In genomic region chr18:51137891-51138290, GRCh38 we compare ENCODE assay signal across 34 cellular contexts. TPM values are rescaled to one million over a fixed set of nuclear protein-coding genes. Genes with fewer than 3 reads are reported as not detected.
DNase-seq lines count a peak whose midpoint lies in the region; ATAC-seq and TF ChIP-seq lines count a peak whose summit lies in the region.
"Had no signal": no experiment of that assay in that cellular context is flagged by ENCODE, and none has a peak within 500 bp of the region (broad histone marks: within the 10 kb centered on the region; RNA-seq: fewer than 3 reads in every experiment).

No MANE protein-coding gene starts in this region.

- CTCF ChIA-PET in HEK293 (lab: Yijun Ruan, JAX): interaction anchor here (0.6 to 2.5 kb wide), 2 partner anchors 15 to 132 kb away, joined by 3 to 11 read pairs; no protein-coding TSS in a partner anchor

- 0 out of 2 replicates have a peak, but pooled peaks cover 3% of the 10 kb centered on the region for H3K4me1 ChIP-seq in HEK293 (ENCODE audit: control insufficient read depth, insufficient read depth, low read length)
- H3K4me1 ChIP-seq: gastroesophageal sphincter, parathyroid adenoma, right atrium auricular region, SJSA1 had no signal

- POLR2A ChIA-PET in HEK293 (lab: Yijun Ruan, JAX): no interaction called here

- H3K27ac ChIP-seq in HEK293 (ENCODE audit: extremely low read depth, low read depth, low read length): no peak overlapping the region
- H3K27ac ChIP-seq: BLaER1 treated with 17β-estradiol and CSF1 and Interleukin-3, amounts not matched to agents 10 nM and 100 nM; gastroesophageal sphincter; parathyroid adenoma; right atrium auricular region; SJSA1; thyroid gland had no signal

- H3K27me3 Mint-ChIP-seq in type B pancreatic cell: no peaks in the 10 kb centered on the region
- H3K27me3 Mint-ChIP-seq: central memory CD8-positive, alpha-beta T cell; dendritic cell treated with granulocyte-macrophage colony-stimulating factor and Interleukin-4, amounts not matched to agents 40 ng/mL and 50 ng/mL, for 4 days; stimulated activated naive CD8-positive, alpha-beta T cell treated with anti-CD3 and anti-CD28 coated beads, Interleukin-15, amount 100 ng/mL, for 72 hours had no signal

- H3K36me3 ChIP-seq in HEK293 (ENCODE audit: control insufficient read depth in 2 of 2, insufficient read depth in 1 of 2, low read length in 2 of 2): no peaks in the 10 kb centered on the region
- H3K36me3 ChIP-seq: BLaER1 treated with 17β-estradiol and CSF1 and Interleukin-3, amounts not matched to agents 10 nM and 100 nM; gastroesophageal sphincter; right atrium auricular region; SJSA1; thyroid gland had no signal

- peak; percentile 3 for DNase-seq in SK-MEL-5 (ENCODE audit: low read depth, low spot score)
- DNase-seq in islet precursor cell: peak; percentile 87
- DNase-seq in type B pancreatic cell (ENCODE audit: extremely low spot score, unreplicated experiment): no peak
- no peak for DNase-seq in pons (ENCODE audit: low spot score)
- DNase-seq: activated CD4-positive, alpha-beta T cell treated with anti-CD3 and anti-CD28 coated beads, Interleukin-2, amount 50 U/mL, for 1 hour; activated CD4-positive, CD25-positive, alpha-beta regulatory T cell; activated gamma-delta T cell treated with Interleukin-2 at 50 U/mL for 16 hours; activated T-cell treated with anti-CD3 and anti-CD28 coated beads, Interleukin-2, amount 50 U/mL, for 48 hours; DMS153; endodermal cell; hippocampal formation; Kasumi-1; left colon; MV-4-11; NCI-H1436; NCI-H2081; NCI-H2227 treated with DMSO at 0.1 percent for 48 hours; NCI-H748 treated with DMSO at 0.1 percent for 48 hours; RPMI8226; small intestine; stimulated activated naive CD8-positive, alpha-beta T cell treated with anti-CD3 and anti-CD28 coated beads, Interleukin-15, amount 100 ng/mL, for 72 hours; thyroid gland had no signal

- no peaks in the 10 kb centered on the region for H3K9me3 Mint-ChIP-seq in type B pancreatic cell
- H3K9me3 Mint-ChIP-seq: central memory CD8-positive, alpha-beta T cell; dendritic cell treated with granulocyte-macrophage colony-stimulating factor and Interleukin-4, amounts not matched to agents 40 ng/mL and 50 ng/mL, for 4 days; endodermal cell; stimulated activated naive CD8-positive, alpha-beta T cell treated with anti-CD3 and anti-CD28 coated beads, Interleukin-15, amount 100 ng/mL, for 72 hours; T-helper 1 cell treated with Interleukin-12 subunit alpha and Interleukin-12 subunit beta and Interleukin-4 antibody, amounts not matched to agents 30 μg/mL and 1 μg/mL, for 36 hours had no signal

- in situ Hi-C loops in SK-MEL-5 (cut with HindIII; ENCODE audit: low pct_unique_long_range_greater_than_20kb, low sequenced_read_pairs): no loop called here

- no peak for TF ChIP-seq CTCF in HEK293 (tag by site-specific recombination; IDR thresholded peaks at IDR 0.05)
- no peak for TF ChIP-seq CTCF in type B pancreatic cell (conservative IDR thresholded peaks at IDR 0.05)

- H3K4me1 Mint-ChIP-seq in type B pancreatic cell (ENCODE audit: unreplicated experiment): no peaks in the 10 kb centered on the region

- H3K4me3 ChIP-seq in HEK293 (ENCODE audit: low read depth, low read length): no peak overlapping the region
- H3K4me3 ChIP-seq: BLaER1 treated with 17β-estradiol and CSF1 and Interleukin-3, amounts not matched to agents 10 nM and 100 nM; gastroesophageal sphincter; right atrium auricular region; SJSA1; thyroid gland had no signal

- H3K36me3 Mint-ChIP-seq in type B pancreatic cell: no peaks in the 10 kb centered on the region

- ATAC-seq in GM21528 (IDR thresholded peaks at IDR 0.05; ENCODE audit: low FRiP score, unreplicated experiment) (no peak), GM21360 (IDR thresholded peaks at IDR 0.05; ENCODE audit: unreplicated experiment) (no peak)
- ATAC-seq: gastroesophageal sphincter; HCT116; left colon; stimulated activated naive CD8-positive, alpha-beta T cell treated with anti-CD3 and anti-CD28 coated beads, Interleukin-15, amount 100 ng/mL, for 72 hours had no signal

- H3K27ac Mint-ChIP-seq in type B pancreatic cell: peak overlapping the region; percentile 93
- H3K27ac Mint-ChIP-seq: dendritic cell treated with granulocyte-macrophage colony-stimulating factor and Interleukin-4, amounts not matched to agents 40 ng/mL and 50 ng/mL, for 4 days; endodermal cell; T-helper 1 cell treated with Interleukin-12 subunit alpha and Interleukin-12 subunit beta and Interleukin-4 antibody, amounts not matched to agents 30 μg/mL and 1 μg/mL, for 36 hours had no signal

- peak overlapping the region; percentile 41 for H3K4me3 Mint-ChIP-seq in type B pancreatic cell
- H3K4me3 Mint-ChIP-seq: central memory CD8-positive, alpha-beta T cell; dendritic cell treated with granulocyte-macrophage colony-stimulating factor and Interleukin-4, amounts not matched to agents 40 ng/mL and 50 ng/mL, for 4 days; endodermal cell; stimulated activated naive CD8-positive, alpha-beta T cell treated with anti-CD3 and anti-CD28 coated beads, Interleukin-15, amount 100 ng/mL, for 72 hours; T-helper 1 cell treated with Interleukin-12 subunit alpha and Interleukin-12 subunit beta and Interleukin-4 antibody, amounts not matched to agents 30 μg/mL and 1 μg/mL, for 36 hours had no signal

- no peaks in the 10 kb centered on the region for H3K9me3 ChIP-seq in HEK293 (ENCODE audit: control insufficient read depth, insufficient read depth, low read depth, low read length)
- H3K9me3 ChIP-seq: BLaER1 treated with 17β-estradiol and CSF1 and Interleukin-3, amounts not matched to agents 10 nM and 100 nM; gastroesophageal sphincter; SJSA1; thyroid gland had no signal

TF ChIP-seq in HEK293, 187 proteins besides CTCF, POLR2A, EP300 and RAD21:
- no peak for TF ChIP-seq YY2 (tag by site-specific recombination; IDR thresholded peaks at IDR 0.05)
- peak; percentile 58 for TF ChIP-seq GLIS1 (tag by site-specific recombination; IDR thresholded peaks at IDR 0.05)

RNA-seq across cellular contexts. Expression of gene MEX3C, which starts 59.6 kb away (rescaled TPM):
- total RNA-seq in SK-MEL-5 (2014; rRNA removed; shearing (Covaris generic)): 72.9 and 76.3 TPM in 2 replicates
- 49.9 and 64.6 TPM in 2 replicates for polyA plus RNA-seq in SK-MEL-5 (2015; cell fraction: cytosol; rRNA removed)
- 37.2 and 37.8 TPM in 2 replicates for polyA plus RNA-seq in SK-MEL-5 (2015; cell fraction: nucleus; rRNA removed)
- 57.2 and 69.5 TPM in 2 replicates for total RNA-seq in type B pancreatic cell (ENCODE audit: low replicate concordance)

Comparison
In these comparisons a context has a peak if more than half of its experiments do, and no peak if none do; other contexts are left out.
1. DNase-seq: peak in SK-MEL-5 (single experiment) and islet precursor cell (single experiment); none in type B pancreatic cell (single experiment) and pons (single experiment).